In genomic region chrY:12662745-12663576, GRCh38 we compare ENCODE assay signal across 8 cellular contexts. TPM values are rescaled to one million over a fixed set of nuclear protein-coding genes. Genes with fewer than 3 reads are reported as not detected.
A peak's percentile ranks its signal among the peaks of the same experiment; 100 is the strongest.
DNase-seq lines count a peak whose midpoint lies in the region; ATAC-seq, FAIRE-seq and TF ChIP-seq lines count a peak whose summit lies in the region.

No MANE protein-coding gene starts in this region.

- DNase-seq in NCI-H2171 (lab: John Stamatoyannopoulos, UW) (peak; percentile 29), bronchial epithelial cell (ENCODE audit: low read depth) (peak; percentile 62), H7 (no peak), SW 1271 (lab: John Stamatoyannopoulos, UW) (no peak), WERI-Rb-1 (no peak), NCI-H748 (lab: John Stamatoyannopoulos, UW; ENCODE audit: unreplicated experiment) (no peak)
- peak in 7 of 10 donors; percentile 5 to 73 (median 31) for DNase-seq in naive thymus-derived CD8-positive, alpha-beta T cell

- H3K9me3 Mint-ChIP-seq in naive thymus-derived CD8-positive, alpha-beta T cell = no peaks in the 10 kb centered on the region

- no peak for FAIRE-seq in bronchial epithelial cell (lab: Jason Lieb, UNC)

- no peak overlapping the region for H3K27ac ChIP-seq in WERI-Rb-1

- peaks cover 13 to 47% (median 33%) of the 10 kb centered on the region in 4 donors for H3K4me1 Mint-ChIP-seq in naive thymus-derived CD8-positive, alpha-beta T cell

- H3K9me3 ChIP-seq in WERI-Rb-1 (ENCODE audit: severe bottlenecking) = no peaks in the 10 kb centered on the region

- POLR2A ChIA-PET in naive thymus-derived CD8-positive, alpha-beta T cell (lab: Charles Lee) = interaction anchor here (1.3 to 1.8 kb wide), 3 partner anchors 69 to 816 kb away, joined by 6 to 7 read pairs (median 7); partner anchors contain the start of genes DDX3Y and UTY

- H3K4me3 ChIP-seq in bronchial epithelial cell (ENCODE audit: low read depth, low read length) (peak overlapping the region; percentile 60), H7 (ENCODE audit: insufficient read depth, low read depth, low read length) (no peak overlapping the region), WERI-Rb-1 (ENCODE audit: low read depth, low read length) (no peak overlapping the region)

- TF ChIP-seq CTCF in bronchial epithelial cell (IDR thresholded peaks at IDR 0.05; ENCODE audit: insufficient read depth, low read length, severe bottlenecking) (no peak), WERI-Rb-1 (IDR thresholded peaks at IDR 0.05; ENCODE audit: low read depth, low read length) (no peak)

- no peaks in the 10 kb centered on the region for H3K36me3 ChIP-seq in bronchial epithelial cell (ENCODE audit: control insufficient read depth, insufficient read depth, low read length)
- no peaks in the 10 kb centered on the region for H3K36me3 ChIP-seq in H7 (replicated peaks; ENCODE audit: control insufficient read depth, insufficient read depth, low read length)
- H3K36me3 ChIP-seq in WERI-Rb-1 = no peaks in the 10 kb centered on the region

- H3K27me3 Mint-ChIP-seq in naive thymus-derived CD8-positive, alpha-beta T cell = no peaks in the 10 kb centered on the region

- H3K4me3 Mint-ChIP-seq in naive thymus-derived CD8-positive, alpha-beta T cell = peak overlapping the region in 6 of 10 donors; percentile 95 to 98 (median 98)

- H3K27ac Mint-ChIP-seq in naive thymus-derived CD8-positive, alpha-beta T cell = peak overlapping the region in 5 of 10 donors; percentile 92 to 99 (median 97)

- peaks cover 0 to 45% (median 3%) of the 10 kb centered on the region in 3 donors for H3K36me3 Mint-ChIP-seq in naive thymus-derived CD8-positive, alpha-beta T cell

- H3K27me3 ChIP-seq in bronchial epithelial cell (ENCODE audit: control insufficient read depth, insufficient read depth, low read length) (no peaks in the 10 kb centered on the region), H7 (ENCODE audit: control insufficient read depth, insufficient read depth, low read length) (no peaks in the 10 kb centered on the region), WERI-Rb-1 (ENCODE audit: insufficient read depth, low read depth, severe bottlenecking) (no peaks in the 10 kb centered on the region)

- peak; percentile 39 for ATAC-seq in GM21381 (IDR thresholded peaks at IDR 0.05; ENCODE audit: unreplicated experiment)
- peak; percentile 45 for ATAC-seq in naive thymus-derived CD8-positive, alpha-beta T cell

RNA-seq across cellular contexts. Expression of gene USP9Y, which starts 38.1 kb away (rescaled TPM):
- 15.0 TPM in 1 of 2 replicates, not detected in the other for total RNA-seq in bronchial epithelial cell
- total RNA-seq in naive thymus-derived CD8-positive, alpha-beta T cell = 10 to 100 TPM; 46.2 to 49.6 TPM
- polyA plus RNA-seq in naive thymus-derived CD8-positive, alpha-beta T cell = not detected
- not detected in 2 replicates for total RNA-seq in H7 (2014; rRNA removed; shearing (Covaris generic))

Comparison
In these comparisons a context has a peak if more than half of its experiments do, and no peak if none do; other contexts are left out.
1. DNase-seq: peak in NCI-H2171 (single experiment), bronchial epithelial cell (single experiment) and naive thymus-derived CD8-positive, alpha-beta T cell (7 of 10); none in H7 (single experiment), SW 1271 (0 of 2), WERI-Rb-1 (single experiment) and NCI-H748 (single experiment).